In genomic region chr20:14986026-14986655, GRCh38 we compare ENCODE assay signal across 13 cellular contexts.
DNase-seq lines count a peak whose midpoint lies in the region; ATAC-seq, FAIRE-seq and TF ChIP-seq lines count a peak whose summit lies in the region.
"Had no signal": no experiment of that assay in that cellular context is flagged by ENCODE, and none has a peak within 500 bp of the region (broad histone marks: within the 10 kb centered on the region; RNA-seq: fewer than 3 reads in every experiment).

No MANE protein-coding gene starts in this region.

- DNase-seq in HuH-7 (ENCODE audit: low spot score) (peak; percentile 69), WTC11 (ENCODE audit: low spot score) (no peak), kidney (peak; percentile 88), small intestine (peak; percentile 99), activated T-cell treated with anti-CD3 and anti-CD28 coated beads for 4 hours (no peak), immature natural killer cell (no peak)
- DNase-seq: activated B cell treated with CpG ODN at 0.5 μM for 24 hours; activated T-cell treated with anti-CD3 and anti-CD28 coated beads, Interleukin-2, amount 50 U/mL, for 4 hours; mesendoderm; NCI-H1930 had no signal

- H3K4me3 Mint-ChIP-seq in WTC11 (no peak overlapping the region), immature natural killer cell (no peak overlapping the region)
- H3K4me3 Mint-ChIP-seq: activated B cell treated with CpG ODN at 0.5 μM for 24 hours; activated T-cell treated with anti-CD3 and anti-CD28 coated beads, Interleukin-2, amount 50 U/mL, for 4 hours had no signal

- intact Hi-C loops in kidney (cut with DNase I) = no loop called here

- H3K36me3 ChIP-seq in kidney (ENCODE audit: control insufficient read depth in 1 of 2, insufficient read depth in 2 of 2, low read length in 2 of 2) (no peaks in the 10 kb centered on the region), small intestine (ENCODE audit: control insufficient read depth in 2 of 2, insufficient read depth in 2 of 2, low read length in 2 of 2) (no peaks in the 10 kb centered on the region)
- H3K36me3 ChIP-seq: cardiac muscle cell had no signal

- ATAC-seq in WTC11 (no peak), GM19467 (IDR thresholded peaks at IDR 0.05; ENCODE audit: unreplicated experiment) (no peak), GM21381 (IDR thresholded peaks at IDR 0.05; ENCODE audit: unreplicated experiment) (no peak)
- ATAC-seq: activated T-cell treated with anti-CD3 and anti-CD28 coated beads, Interleukin-2, amount 50 U/mL, for 4 hours had no signal

- POLR2A ChIA-PET in WTC11 (lab: Charles Lee) = no interaction called here

- H3K4me1 ChIP-seq in kidney (ENCODE audit: control insufficient read depth in 1 of 2, insufficient read depth in 1 of 2, low read depth in 1 of 2, low read length in 2 of 2) (peaks cover 7 to 9% of the 10 kb centered on the region in 2 donors), small intestine (ENCODE audit: control insufficient read depth in 2 of 2, insufficient read depth in 1 of 2, low read depth in 1 of 2, low read length in 1 of 2) (peaks cover 5 to 8% of the 10 kb centered on the region in 2 donors)

- H3K9me3 ChIP-seq in kidney (ENCODE audit: control insufficient read depth in 1 of 2, low read length in 2 of 2) (no peaks in the 10 kb centered on the region), small intestine (ENCODE audit: control insufficient read depth, low read depth) (no peaks in the 10 kb centered on the region)

- H3K27ac Mint-ChIP-seq in WTC11 (no peak overlapping the region), immature natural killer cell (no peak overlapping the region)
- H3K27ac Mint-ChIP-seq: activated B cell treated with CpG ODN at 0.5 μM for 24 hours had no signal

- peaks cover 9% of the 10 kb centered on the region; the same call in 1 of the 2 replicates for H3K27me3 Mint-ChIP-seq in WTC11 (ENCODE audit: low read depth)
- H3K27me3 Mint-ChIP-seq in immature natural killer cell (ENCODE audit: low read depth in 3 of 3) = no peaks in the 10 kb centered on the region

- H3K4me1 Mint-ChIP-seq in WTC11 (no peaks in the 10 kb centered on the region), immature natural killer cell (no peaks in the 10 kb centered on the region)
- H3K4me1 Mint-ChIP-seq: activated B cell treated with CpG ODN at 0.5 μM for 24 hours had no signal

- H3K9me3 Mint-ChIP-seq in WTC11 = peaks cover 44% of the 10 kb centered on the region
- H3K9me3 Mint-ChIP-seq in immature natural killer cell = peaks cover 4 to 63% (median 23%) of the 10 kb centered on the region in 6 donors

- H3K27ac ChIP-seq in kidney (ENCODE audit: low read depth in 2 of 2, low read length in 2 of 2) = peak overlapping the region in 1 of 2 donors; percentile 62
- peak overlapping the region; percentile 48 to 52 for H3K27ac ChIP-seq in small intestine (ENCODE audit: low read depth in 1 of 2, low read length in 1 of 2)
- H3K27ac ChIP-seq: cardiac muscle cell had no signal

- TF ChIP-seq CTCF in WTC11 (IDR thresholded peaks at IDR 0.05) = no peak
- no peak for TF ChIP-seq CTCF in kidney (IDR thresholded peaks at IDR 0.05; ENCODE audit: borderline replicate concordance, extremely low read depth, insufficient read depth)

- peaks cover 36% of the 10 kb centered on the region for H3K36me3 Mint-ChIP-seq in WTC11
- no peaks in the 10 kb centered on the region for H3K36me3 Mint-ChIP-seq in immature natural killer cell

- WGBS in small intestine, 3 donors = 4 to 36% (median 13%) methylated on average over 4 of the region's 4 CpGs

- no peak overlapping the region for H3K9ac ChIP-seq in kidney (ENCODE audit: low read length in 2 of 2)

- CTCF ChIA-PET in WTC11 (lab: Charles Lee) = no interaction called here

- H3K27me3 ChIP-seq in small intestine (ENCODE audit: control insufficient read depth in 2 of 2, insufficient read depth in 2 of 2, low read length in 2 of 2) = no peaks in the 10 kb centered on the region
- H3K27me3 ChIP-seq: cardiac muscle cell had no signal

- FAIRE-seq in kidney (lab: Jason Lieb, UNC) (peak; percentile 97), small intestine (lab: Jason Lieb, UNC) (no peak)

- H3K4me3 ChIP-seq in kidney (ENCODE audit: low read length in 2 of 2) (peak overlapping the region in 1 of 2 donors; percentile 2), small intestine (ENCODE audit: low read depth in 1 of 2, low read length in 2 of 2) (no peak overlapping the region)
- H3K4me3 ChIP-seq: cardiac muscle cell had no signal

TF ChIP-seq in WTC11, 78 proteins besides CTCF, POLR2A, EP300 and RAD21:
- TF ChIP-seq KAT7 (CRISPR knock-in tag; IDR thresholded peaks at IDR 0.05; ENCODE audit: borderline replicate concordance) = no peak
- no peak for TF ChIP-seq PREB (CRISPR knock-in tag; IDR thresholded peaks at IDR 0.05; ENCODE audit: borderline replicate concordance)
- TF ChIP-seq GABPB1 (CRISPR knock-in tag; IDR thresholded peaks at IDR 0.05) = peak; percentile 86
- TF ChIP-seq PRRX2 (CRISPR knock-in tag; IDR thresholded peaks at IDR 0.05) = no peak
- TF ChIP-seq ZNF512 (CRISPR knock-in tag; IDR thresholded peaks at IDR 0.05; ENCODE audit: borderline replicate concordance) = no peak

Comparison
In these comparisons a context has a peak if more than half of its experiments do, and no peak if none do; other contexts are left out.
1. DNase-seq: peak in HuH-7 (single experiment), kidney (single experiment) and small intestine (single experiment); none in WTC11 (single experiment), activated T-cell treated with anti-CD3 and anti-CD28 coated beads for 4 hours (single experiment) and immature natural killer cell (0 of 3).